ENCODE assay signal across 9 cellular contexts in genomic region chr3:192408007-192408655, GRCh38.
DNase-seq lines count a peak whose midpoint lies in the region; ATAC-seq and TF ChIP-seq lines count a peak whose summit lies in the region.
"Had no signal": no experiment of that assay in that cellular context is flagged by ENCODE, and none has a peak within 500 bp of the region (broad histone marks: within the 10 kb centered on the region; RNA-seq: fewer than 3 reads in every experiment).

No MANE protein-coding gene starts in this region.

- H3K27ac Mint-ChIP-seq in activated T-cell treated with anti-CD3 and anti-CD28 coated beads, Interleukin-2, amount 50 U/mL, for 24 hours = no peak overlapping the region
- peak overlapping the region in 1 of 3 experiments; percentile 51 for H3K27ac Mint-ChIP-seq in nephron

- no peaks in the 10 kb centered on the region for H3K9me3 ChIP-seq in fibroblast of lung (ENCODE audit: control insufficient read depth, insufficient read depth, low read depth, low read length)
- no peaks in the 10 kb centered on the region for H3K9me3 ChIP-seq in vagina

- peak; percentile 26 for DNase-seq in activated T-cell treated with anti-CD3 and anti-CD28 coated beads, Interleukin-2, amount 50 U/mL, for 24 hours
- DNase-seq in activated T-cell treated with anti-CD3 and anti-CD28 coated beads for 4 hours = no peak
- peak; percentile 14 to 63 for DNase-seq in fibroblast of lung (ENCODE audit: low read depth in 2 of 2)
- DNase-seq in vagina (ENCODE audit: extremely low spot score in 2 of 2) = no peak
- no peak for DNase-seq in activated effector memory CD4-positive, alpha-beta T cell treated with Interleukin-2 at 50 U/mL for 16 hours
- DNase-seq: stimulated activated CD4-positive, alpha-beta T cell treated with anti-CD3 and anti-CD28 coated beads, Interleukin-12 subunit alpha, Interleukin-12 subunit beta, amount 100 ng/mL, for 4 hours had no signal

- peaks cover 59% of the 10 kb centered on the region for H3K27me3 Mint-ChIP-seq in activated T-cell treated with anti-CD3 and anti-CD28 coated beads, Interleukin-2, amount 50 U/mL, for 24 hours
- H3K27me3 Mint-ChIP-seq in nephron (ENCODE audit: low read depth) = peaks cover 76% of the 10 kb centered on the region

- no peaks in the 10 kb centered on the region for H3K9me3 Mint-ChIP-seq in activated T-cell treated with anti-CD3 and anti-CD28 coated beads, Interleukin-2, amount 50 U/mL, for 24 hours
- H3K9me3 Mint-ChIP-seq in nephron = no peaks in the 10 kb centered on the region

- no peak overlapping the region for H3K27ac ChIP-seq in fibroblast of lung (ENCODE audit: insufficient read depth, low read length)
- H3K27ac ChIP-seq in vagina = no peak overlapping the region

- intact Hi-C loops in vagina (cut with DNase I) = no loop called here

- peak overlapping the region in 1 of 4 experiments; percentile 40 for H3K4me3 ChIP-seq in fibroblast of lung (replicated peaks in 1 of 4; ENCODE audit: control extremely low read depth in 1 of 4, insufficient read depth in 1 of 4, low read depth in 3 of 4, low read length in 4 of 4)
- peak overlapping the region; percentile 34 to 52 for H3K4me3 ChIP-seq in vagina

- peaks cover 9% of the 10 kb centered on the region for H3K27me3 ChIP-seq in fibroblast of lung (ENCODE audit: control insufficient read depth, insufficient read depth, low read length)
- H3K27me3 ChIP-seq in vagina = no peaks in the 10 kb centered on the region

- no peak for ATAC-seq in GM19351 (IDR thresholded peaks at IDR 0.05; ENCODE audit: unreplicated experiment)
- ATAC-seq in HG03108 (IDR thresholded peaks at IDR 0.05; ENCODE audit: unreplicated experiment) = no peak

- H3K4me1 ChIP-seq in fibroblast of lung (ENCODE audit: control insufficient read depth, extremely low read depth, insufficient read depth, low read length) (no peaks in the 10 kb centered on the region), vagina (peaks cover 17% of the 10 kb centered on the region)

- TF ChIP-seq POLR2A in vagina (IDR thresholded peaks at IDR 0.05) = no peak

- H3K36me3 Mint-ChIP-seq in activated T-cell treated with anti-CD3 and anti-CD28 coated beads, Interleukin-2, amount 50 U/mL, for 24 hours (ENCODE audit: low read depth) = no peaks in the 10 kb centered on the region
- H3K36me3 Mint-ChIP-seq in nephron (ENCODE audit: low read depth) = no peaks in the 10 kb centered on the region

- H3K4me2 ChIP-seq in fibroblast of lung (ENCODE audit: extremely low read depth, insufficient read depth, low read length) = no peak overlapping the region

- H4K20me1 ChIP-seq in fibroblast of lung (ENCODE audit: control insufficient read depth, extremely low read depth, insufficient read depth, low read length) = no peaks in the 10 kb centered on the region

- no peak overlapping the region for H3K9ac ChIP-seq in fibroblast of lung (ENCODE audit: insufficient read depth, low read length)

- TF ChIP-seq CTCF in fibroblast of lung (conservative IDR thresholded peaks at IDR 0.05 in 1 of 2, IDR thresholded peaks at IDR 0.05 in 1 of 2; ENCODE audit: low read depth in 1 of 2, low read length in 2 of 2) = no peak
- no peak for TF ChIP-seq CTCF in nephron (IDR thresholded peaks at IDR 0.05; ENCODE audit: unreplicated experiment in 3 of 3)
- TF ChIP-seq CTCF in vagina (IDR thresholded peaks at IDR 0.05) = no peak

- H3K79me2 ChIP-seq in fibroblast of lung (ENCODE audit: control insufficient read depth, insufficient read depth, low read length) = no peaks in the 10 kb centered on the region

- peaks cover 4% of the 10 kb centered on the region for H3K4me1 Mint-ChIP-seq in activated T-cell treated with anti-CD3 and anti-CD28 coated beads, Interleukin-2, amount 50 U/mL, for 24 hours (ENCODE audit: low read depth)
- H3K4me1 Mint-ChIP-seq in nephron = peaks cover 11% of the 10 kb centered on the region

- H3K4me3 Mint-ChIP-seq in activated T-cell treated with anti-CD3 and anti-CD28 coated beads, Interleukin-2, amount 50 U/mL, for 24 hours = no peak overlapping the region
- H3K4me3 Mint-ChIP-seq in nephron = peak overlapping the region; percentile 87 to 96 (median 89)

- H3K36me3 ChIP-seq in fibroblast of lung (ENCODE audit: control insufficient read depth, insufficient read depth, low read length) (no peaks in the 10 kb centered on the region), vagina (no peaks in the 10 kb centered on the region)

- H2AFZ ChIP-seq in fibroblast of lung (ENCODE audit: low read length) = no peak overlapping the region

Comparison
In these comparisons a context has a peak if more than half of its experiments do, and no peak if none do; other contexts are left out.
1. DNase-seq: peak in activated T-cell treated with anti-CD3 and anti-CD28 coated beads, Interleukin-2, amount 50 U/mL, for 24 hours (single experiment) and fibroblast of lung (2 of 2); none in activated T-cell treated with anti-CD3 and anti-CD28 coated beads for 4 hours (single experiment), vagina (0 of 2) and activated effector memory CD4-positive, alpha-beta T cell treated with Interleukin-2 at 50 U/mL for 16 hours (single experiment).